Comparison of ENCODE assay signal across 21 cellular contexts in genomic region chr9:87323933-87324332, GRCh38.
"Had no signal": no experiment of that assay in that cellular context is flagged by ENCODE, and none has a peak within 500 bp of the region (broad histone marks: within the 10 kb centered on the region; RNA-seq: fewer than 3 reads in every experiment).

No MANE protein-coding gene starts in this region.

- H3K4me1 ChIP-seq: upper lobe of left lung had no signal

- H3K9me3 ChIP-seq: mucosa of descending colon, neutrophil, ovary, sigmoid colon, upper lobe of left lung had no signal

- H3K36me3 ChIP-seq: neutrophil, ovary, sigmoid colon, upper lobe of left lung had no signal

- H3K4me3 ChIP-seq: lung, mucosa of descending colon, ovary, sigmoid colon, upper lobe of left lung had no signal

- H3K27ac ChIP-seq: neutrophil, upper lobe of left lung had no signal

- DNase-seq: activated CD4-positive, alpha-beta memory T cell treated with anti-CD3 and anti-CD28 coated beads for 36 hours; activated CD4-positive, CD25-positive, alpha-beta regulatory T cell treated with anti-CD3 and anti-CD28 coated beads, Interleukin-2, amount 50 U/mL, for 72 hours; activated CD8-positive, alpha-beta memory T cell treated with anti-CD3 and anti-CD28 coated beads, Interleukin-2, amount 50 U/mL, for 4 hours; activated effector memory CD4-positive, alpha-beta T cell treated with anti-CD3 and anti-CD28 coated beads, Interleukin-2, amount 50 U/mL, for 16 hours; activated naive CD4-positive, alpha-beta T cell treated with anti-CD3 and anti-CD28 coated beads, Interleukin-2, amount 10 ng/mL, durations not matched to agents 7 days and 5 days; activated naive CD8-positive, alpha-beta T cell treated with anti-CD3 and anti-CD28 coated beads, Interleukin-2, amount 10 ng/mL, durations not matched to agents 7 days and 5 days; activated T-cell treated with anti-CD3 and anti-CD28 coated beads, Interleukin-2, amount 50 U/mL, for 1 hour; endodermal cell; glutamatergic neuron; kidney; mucosa of descending colon; nephron progenitor cell; ovary; sigmoid colon; stimulated activated CD4-positive, alpha-beta T cell treated with anti-CD3 and anti-CD28 coated beads, Interleukin-4, amount 100 ng/mL, for 24 hours; T-helper 17 cell; T1000; upper lobe of left lung had no signal

- H3K27me3 ChIP-seq: neutrophil, ovary, sigmoid colon, upper lobe of left lung had no signal

- ATAC-seq: mucosa of descending colon; stimulated activated effector memory CD8-positive, alpha-beta T cell treated with anti-CD3 and anti-CD28 coated beads, Interleukin-12 subunit alpha, Interleukin-12 subunit beta, amount 100 ng/mL, for 72 hours had no signal
